ENCODE assay signal across 15 cellular contexts in the genomic region with DNA sequence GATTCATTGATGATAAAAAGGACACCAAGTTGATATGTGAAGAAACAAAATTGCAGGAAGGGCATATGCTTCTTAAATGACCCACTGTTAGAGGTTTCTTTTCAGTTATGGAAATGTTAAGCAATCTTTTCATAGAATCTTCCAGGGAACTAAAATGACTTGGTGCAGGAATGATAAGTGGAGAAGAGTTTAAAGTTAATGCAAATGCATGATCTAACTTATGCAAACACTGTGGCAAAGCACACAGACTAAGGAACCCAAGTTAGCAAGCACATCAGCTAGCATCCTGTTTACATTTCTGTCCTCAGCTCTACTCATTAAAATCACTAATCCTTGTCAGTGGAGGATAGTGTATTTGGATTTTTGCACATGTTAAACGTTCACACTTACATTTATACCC. TPM values are rescaled to one million over a fixed set of nuclear protein-coding genes. Genes with fewer than 3 reads are reported as not detected.
DNase-seq lines count a peak whose midpoint lies in the region; ATAC-seq and FAIRE-seq lines count a peak whose summit lies in the region.
"Had no signal": no experiment of that assay in that cellular context is flagged by ENCODE, and none has a peak within 500 bp of the region (broad histone marks: within the 10 kb centered on the region; RNA-seq: fewer than 3 reads in every experiment).

No MANE protein-coding gene starts in this region.

- DNase-seq in iris pigment epithelial cell (ENCODE audit: low read depth) (peak; percentile 31), left colon (no peak), urothelium cell line (ENCODE audit: low spot score) (no peak), middle frontal gyrus (ENCODE audit: extremely low spot score, low spot score) (no peak)
- no peak for DNase-seq in stimulated activated CD4-positive, alpha-beta T cell treated with anti-CD3 and anti-CD28 coated beads, Interleukin-2, amount 100 ng/mL, for 48 hours
- DNase-seq: Calu3; KG1; naive thymus-derived CD4-positive, alpha-beta T cell; NCI-H2107 had no signal

- FAIRE-seq in urothelium cell line (lab: Jason Lieb, UNC), result no peak
- FAIRE-seq: TTC549 had no signal

- intact Hi-C loops in left colon (cut with DNase I, micrococcal nuclease), result loop anchor here in 1 of 2 donors (10.0 kb wide), 1 partner anchor 90 kb away; no protein-coding TSS in a partner anchor

- peak; percentile 71 for ATAC-seq in GM18861 (IDR thresholded peaks at IDR 0.05; ENCODE audit: unreplicated experiment)
- ATAC-seq in GM21423 (IDR thresholded peaks at IDR 0.05; ENCODE audit: unreplicated experiment), result peak; percentile 60
- ATAC-seq in HG03442 (IDR thresholded peaks at IDR 0.05; ENCODE audit: unreplicated experiment), result peak; percentile 45
- no peak for ATAC-seq in left colon
- ATAC-seq: naive thymus-derived CD4-positive, alpha-beta T cell had no signal

RNA-seq across cellular contexts. Expression of a gene that starts 9.3 kb away (rescaled TPM):
- not detected for total RNA-seq in left colon
- total RNA-seq: activated T-helper 2 cell treated with anti-CD3 and anti-CD28 coated beads, Interferon-gamma antibody, Interleukin-2, Interleukin-4, amounts not matched to agents 10 μg/mL and 5 μg/mL and 100 μg/mL, durations not matched to agents 14 hours and 24 hours and 36 hours; epithelial cell of proximal tubule had no signal

RNA-seq across cellular contexts. Expression of a gene that starts 37.1 kb away (rescaled TPM):
- total RNA-seq in left colon, result 10 to 100 TPM; 29.9 to 39.4 TPM

RNA-seq across cellular contexts. Expression of a gene that starts 37.3 kb away (rescaled TPM):
- total RNA-seq in left colon, result 1 to 10 TPM in 1 of 2 donors, under 1 TPM in 1; 0.27 to 3.4 TPM

RNA-seq across cellular contexts. Expression of a gene that starts 40.5 kb away (rescaled TPM):
- 10 to 100 TPM; 21.8 to 54.1 TPM for total RNA-seq in left colon

RNA-seq across cellular contexts. Expression of a gene that starts 55.9 kb away (rescaled TPM):
- total RNA-seq in left colon, result 10 to 100 TPM; 70.1 to 84.4 TPM
